ENCODE assay signal across 8 cellular contexts in genomic region chr9:134066923-134067851, GRCh38. TPM values are rescaled to one million over a fixed set of nuclear protein-coding genes. Genes with fewer than 3 reads are reported as not detected.
DNase-seq lines count a peak whose midpoint lies in the region; ATAC-seq and TF ChIP-seq lines count a peak whose summit lies in the region.

No MANE protein-coding gene starts in this region.

- H3K9me3 ChIP-seq in AG04450 (ENCODE audit: control insufficient read depth, insufficient read depth, low read length), result peaks cover 5% of the 10 kb centered on the region; the same call in 1 of the 2 replicates
- no peaks in the 10 kb centered on the region for H3K9me3 ChIP-seq in right lobe of liver

- H3K27ac ChIP-seq in AG04450 (ENCODE audit: low read depth, low read length), result peak overlapping the region; percentile 21
- H3K27ac ChIP-seq in right lobe of liver, result peak overlapping the region; percentile 36 to 58 (median 47)

- H3K27me3 ChIP-seq in AG04450 (ENCODE audit: control insufficient read depth, insufficient read depth, low read length) (peaks cover 26% of the 10 kb centered on the region), right lobe of liver (no peaks in the 10 kb centered on the region)

- POLR2A ChIA-PET in AG04450 (lab: Yijun Ruan, JAX), result no interaction called here

- no peak for TF ChIP-seq CTCF in AG04450 (IDR thresholded peaks at IDR 0.05; ENCODE audit: low read depth, low read length)
- no peak for TF ChIP-seq CTCF in right lobe of liver (IDR thresholded peaks at IDR 0.05)

- ATAC-seq in GM18511 (IDR thresholded peaks at IDR 0.05; ENCODE audit: unreplicated experiment), result peak; percentile 13
- peak; percentile 12 for ATAC-seq in HG03342 (IDR thresholded peaks at IDR 0.05; ENCODE audit: unreplicated experiment)
- ATAC-seq in right lobe of liver, result no peak
- ATAC-seq in HG03196 (IDR thresholded peaks at IDR 0.05; ENCODE audit: unreplicated experiment), result no peak

- H3K4me3 ChIP-seq in AG04450 (ENCODE audit: low read depth, low read length), result peak overlapping the region; percentile 81
- peak overlapping the region; percentile 58 to 95 (median 62) for H3K4me3 ChIP-seq in right lobe of liver

- H3K36me3 ChIP-seq in right lobe of liver, result no peaks in the 10 kb centered on the region

- H3K4me1 ChIP-seq in right lobe of liver, result peaks cover 0 to 18% (median 0%) of the 10 kb centered on the region in 4 donors

- intact Hi-C loops in right lobe of liver (cut with DNase I), result no loop called here

- WGBS in right lobe of liver (ENCODE audit: insufficient coverage, low coverage, low lambda C conversion rate, missing lambda C conversion rate), result 2% methylated on average over 9 of the region's 125 CpGs

- DNase-seq in AG04450 (ENCODE audit: low read depth, low spot score) (no peak), T-helper 22 cell (ENCODE audit: low read depth) (peak; percentile 42), cerebellum (ENCODE audit: low spot score) (peak; percentile 60), right lobe of liver (peak in 2 of 3 donors; percentile 49 to 61)
- peak; percentile 27 for DNase-seq in stimulated activated naive CD4-positive, alpha-beta T cell treated with Interleukin-2 at 50 U/mL for 16 hours (lab: John Stamatoyannopoulos, UW)

- CTCF ChIA-PET in AG04450 (lab: Charles Lee), result no interaction called here

- TF ChIP-seq POLR2A in right lobe of liver (IDR thresholded peaks at IDR 0.05), result no peak

RNA-seq across cellular contexts. Expression of gene BRD3, which starts 0.6 kb away (rescaled TPM):
- 7.1 and 7.2 TPM in 2 replicates for polyA plus RNA-seq in AG04450 (2011; rRNA removed)
- 8.3 and 12.5 TPM in 2 replicates for polyA minus RNA-seq in AG04450 (2011; rRNA and poly(A)+ RNA removed)
- total RNA-seq in cerebellum (20.1 TPM), right lobe of liver (10 to 100 TPM; 10.7 to 25.4 (median 21.1) TPM)

RNA-seq across cellular contexts. Expression of gene BRD3OS, which starts 41.9 kb away (rescaled TPM):
- 20.2 and 20.3 TPM in 2 replicates for polyA plus RNA-seq in AG04450 (2011; rRNA removed)
- polyA minus RNA-seq in AG04450 (2011; rRNA and poly(A)+ RNA removed), result 12.8 and 14.1 TPM in 2 replicates
- 20.0 TPM for total RNA-seq in cerebellum
- 1 to 10 TPM; 3.2 to 8.1 (median 5.9) TPM for total RNA-seq in right lobe of liver

Comparison
In these comparisons a context has a peak if more than half of its experiments do, and no peak if none do; other contexts are left out.
1. ATAC-seq: peak in GM18511 (single experiment) and HG03342 (single experiment); none in right lobe of liver (0 of 4) and HG03196 (single experiment).